19 cellular contexts compared by ENCODE assay signal in genomic region chr11:119800171-119800570, GRCh38.
"Had no signal": no experiment of that assay in that cellular context is flagged by ENCODE, and none has a peak within 500 bp of the region (broad histone marks: within the 10 kb centered on the region; RNA-seq: fewer than 3 reads in every experiment).

No MANE protein-coding gene starts in this region.

- FAIRE-seq: frontal cortex, keratinocyte, urothelium cell line had no signal

- H3K27ac ChIP-seq: body of pancreas, left lung, tibial artery had no signal

- H3K4me1 ChIP-seq: body of pancreas, left lung, tibial artery had no signal

- ATAC-seq: body of pancreas; left lung; stimulated activated naive CD8-positive, alpha-beta T cell treated with anti-CD3 and anti-CD28 coated beads, Interleukin-15, Interleukin-2, amounts not matched to agents 100 U/mL and 50 U/mL, for 24 hours had no signal

- H3K27me3 ChIP-seq: body of pancreas, tibial artery had no signal

- H3K9me3 ChIP-seq: body of pancreas, left lung, tibial artery had no signal

- DNase-seq: activated B cell treated with CpG ODN at 0.5 μM for 24 hours; activated CD4-positive, alpha-beta memory T cell treated with anti-CD3 and anti-CD28 coated beads for 36 hours; activated CD4-positive, alpha-beta T cell treated with anti-CD3 and anti-CD28 coated beads for 4 hours; body of pancreas; caudate nucleus; erythroblast; head of caudate nucleus; mammary epithelial cell; midbrain; nucleus accumbens; retina; stimulated activated CD4-positive, alpha-beta T cell treated with anti-CD3 and anti-CD28 coated beads, Interleukin-2, amount 100 ng/mL, for 24 hours; stimulated activated naive CD8-positive, alpha-beta T cell treated with anti-CD3 and anti-CD28 coated beads, Interleukin-15, Interleukin-2, amounts not matched to agents 100 U/mL and 50 U/mL, for 24 hours; substantia nigra had no signal

- H3K36me3 ChIP-seq: left lung, tibial artery had no signal

- H3K4me3 ChIP-seq: body of pancreas, left lung, tibial artery had no signal
